Comparison of ENCODE assay signal across 17 cellular contexts in the genomic region with DNA sequence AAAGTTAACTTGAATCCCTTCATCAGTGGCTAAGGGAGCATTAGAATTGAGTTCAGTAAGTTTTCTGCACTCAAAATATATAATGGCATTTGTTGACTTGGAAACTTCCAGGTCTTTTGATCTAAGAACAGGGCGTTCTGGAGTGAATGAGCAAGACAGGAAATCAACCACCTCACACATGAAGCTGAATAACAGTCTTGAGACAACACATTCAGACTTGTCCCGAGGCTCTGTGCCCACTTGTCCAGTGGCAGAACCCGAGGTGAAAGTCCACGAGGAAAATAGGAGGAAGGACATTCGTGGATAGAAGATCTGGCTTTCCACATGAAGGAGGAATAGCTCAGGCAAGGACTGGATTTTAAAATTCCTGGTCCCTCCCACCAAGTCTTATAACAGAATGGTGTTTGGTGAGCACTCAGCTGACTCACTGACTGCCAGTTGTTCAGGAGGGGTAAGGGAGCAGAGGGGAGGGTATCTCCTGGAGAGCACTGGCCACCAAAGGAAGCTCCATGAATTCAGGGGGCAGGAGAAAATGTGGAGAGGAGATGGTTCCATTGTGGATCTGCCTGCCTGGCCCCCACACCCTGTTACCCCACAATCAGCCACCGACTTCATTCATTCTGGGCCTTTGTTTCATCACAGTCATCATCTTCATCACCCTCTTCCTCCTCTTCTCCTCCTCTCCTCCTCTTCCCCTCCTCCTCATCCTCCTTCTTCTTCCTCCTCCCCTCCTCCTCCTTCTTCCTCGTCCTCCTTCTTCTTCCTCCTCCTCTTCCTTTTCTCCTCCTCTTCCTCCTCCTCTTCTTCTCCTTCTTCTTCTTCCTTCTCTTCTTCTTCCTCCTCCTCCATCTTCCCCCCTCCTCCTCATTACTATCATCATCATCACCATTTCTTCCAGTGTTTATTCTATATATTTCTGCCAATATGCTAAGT.
"Had no signal": no experiment of that assay in that cellular context is flagged by ENCODE, and none has a peak within 500 bp of the region (broad histone marks: within the 10 kb centered on the region; RNA-seq: fewer than 3 reads in every experiment).

No MANE protein-coding gene starts in this region.

- H3K9ac ChIP-seq: parathyroid adenoma had no signal

- H3K9me3 ChIP-seq: tibial nerve, uterus had no signal

- H3K27ac ChIP-seq: parathyroid adenoma, uterus had no signal

- H2AFZ ChIP-seq: parathyroid adenoma had no signal

- H3K4me1 ChIP-seq: parathyroid adenoma, uterus had no signal

- FAIRE-seq: endometrium had no signal

- DNase-seq: activated CD4-positive, alpha-beta T cell treated with anti-CD3 and anti-CD28 coated beads for 36 hours; activated CD4-positive, alpha-beta T cell treated with anti-CD3 and anti-CD28 coated beads, Interleukin-2, amount 50 U/mL, for 48 hours; activated naive CD8-positive, alpha-beta T cell treated with anti-CD3 and anti-CD28 coated beads for 36 hours; activated T-cell treated with anti-CD3 and anti-CD28 coated beads for 4 hours; amygdala; stimulated activated CD4-positive, alpha-beta T cell treated with anti-CD3 and anti-CD28 coated beads, Interleukin-12 subunit alpha, Interleukin-12 subunit beta, amount 100 ng/mL, for 4 hours; stimulated activated CD4-positive, alpha-beta T cell treated with anti-CD3 and anti-CD28 coated beads, Interleukin-2, amount 100 ng/mL, for 24 hours; stimulated activated naive CD4-positive, alpha-beta T cell treated with Interleukin-2 at 50 U/mL for 16 hours; T-cell; uterus had no signal

- H3K27me3 ChIP-seq: tibial nerve, uterus had no signal

- H3K79me2 ChIP-seq: parathyroid adenoma had no signal

- H3K36me3 ChIP-seq: tibial nerve, uterus had no signal

- H3K4me3 ChIP-seq: coronary artery, lung, tibial nerve, uterus had no signal

- ATAC-seq: activated CD4-positive, alpha-beta T cell treated with anti-CD3 and anti-CD28 coated beads for 36 hours; esophagus mucosa; T-cell; WTC11 had no signal
